In the genomic region with DNA sequence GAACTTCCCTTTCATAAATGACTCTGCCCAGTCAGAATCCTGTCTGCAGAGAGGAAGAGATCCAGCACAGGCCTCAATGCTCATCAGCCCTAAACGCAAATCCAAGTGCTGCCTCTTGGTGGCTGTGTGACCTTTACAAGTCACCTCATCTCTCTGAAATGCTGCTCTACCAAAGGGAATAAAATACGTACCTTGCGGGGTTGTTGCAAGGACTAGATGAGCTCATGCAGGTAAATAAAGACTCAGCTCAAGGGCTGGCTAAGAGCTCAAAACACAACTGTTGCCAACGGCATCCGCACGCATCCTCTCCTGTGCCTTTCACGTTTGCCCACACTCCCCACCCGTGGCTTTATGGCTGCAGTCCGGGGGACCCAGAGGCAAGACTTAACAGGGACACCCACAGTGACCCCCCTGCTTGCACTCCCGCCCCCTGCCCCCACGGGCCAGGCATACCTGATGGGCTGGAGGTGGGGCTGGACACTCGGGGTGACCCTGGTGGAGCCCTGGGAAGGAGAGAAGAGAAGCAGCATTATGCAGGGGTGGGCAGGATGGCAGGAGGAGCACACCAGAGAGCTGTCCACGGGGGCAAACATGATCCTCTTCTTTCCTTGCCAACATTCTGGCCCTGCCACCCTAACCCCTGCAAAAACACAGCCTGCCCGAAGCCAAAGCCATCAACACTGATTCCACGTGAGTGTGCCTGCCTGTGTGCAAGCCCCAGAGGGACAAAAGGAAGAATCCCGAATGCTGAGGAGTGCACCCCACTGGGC, we compare ENCODE assay signal across 1 cellular context.
TF ChIP-seq lines count a peak whose summit lies in the region.

No MANE protein-coding gene starts in this region.

TF ChIP-seq in SK-N-SH, 30 proteins besides CTCF, POLR2A, EP300 and RAD21 (continued from another document):
- TF ChIP-seq, protein P1, sequence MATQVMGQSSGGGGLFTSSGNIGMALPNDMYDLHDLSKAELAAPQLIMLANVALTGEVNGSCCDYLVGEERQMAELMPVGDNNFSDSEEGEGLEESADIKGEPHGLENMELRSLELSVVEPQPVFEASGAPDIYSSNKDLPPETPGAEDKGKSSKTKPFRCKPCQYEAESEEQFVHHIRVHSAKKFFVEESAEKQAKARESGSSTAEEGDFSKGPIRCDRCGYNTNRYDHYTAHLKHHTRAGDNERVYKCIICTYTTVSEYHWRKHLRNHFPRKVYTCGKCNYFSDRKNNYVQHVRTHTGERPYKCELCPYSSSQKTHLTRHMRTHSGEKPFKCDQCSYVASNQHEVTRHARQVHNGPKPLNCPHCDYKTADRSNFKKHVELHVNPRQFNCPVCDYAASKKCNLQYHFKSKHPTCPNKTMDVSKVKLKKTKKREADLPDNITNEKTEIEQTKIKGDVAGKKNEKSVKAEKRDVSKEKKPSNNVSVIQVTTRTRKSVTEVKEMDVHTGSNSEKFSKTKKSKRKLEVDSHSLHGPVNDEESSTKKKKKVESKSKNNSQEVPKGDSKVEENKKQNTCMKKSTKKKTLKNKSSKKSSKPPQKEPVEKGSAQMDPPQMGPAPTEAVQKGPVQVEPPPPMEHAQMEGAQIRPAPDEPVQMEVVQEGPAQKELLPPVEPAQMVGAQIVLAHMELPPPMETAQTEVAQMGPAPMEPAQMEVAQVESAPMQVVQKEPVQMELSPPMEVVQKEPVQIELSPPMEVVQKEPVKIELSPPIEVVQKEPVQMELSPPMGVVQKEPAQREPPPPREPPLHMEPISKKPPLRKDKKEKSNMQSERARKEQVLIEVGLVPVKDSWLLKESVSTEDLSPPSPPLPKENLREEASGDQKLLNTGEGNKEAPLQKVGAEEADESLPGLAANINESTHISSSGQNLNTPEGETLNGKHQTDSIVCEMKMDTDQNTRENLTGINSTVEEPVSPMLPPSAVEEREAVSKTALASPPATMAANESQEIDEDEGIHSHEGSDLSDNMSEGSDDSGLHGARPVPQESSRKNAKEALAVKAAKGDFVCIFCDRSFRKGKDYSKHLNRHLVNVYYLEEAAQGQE (IDR thresholded peaks at IDR 0.05; ENCODE audit: low read depth, low read length): no peak
- no peak for TF ChIP-seq POLR2AphosphoS5 (IDR thresholded peaks at IDR 0.05; ENCODE audit: low read depth, low read length)
- no peak for TF ChIP-seq GATA2 (CRISPR knock-in tag; IDR thresholded peaks at IDR 0.05)
- TF ChIP-seq, protein P2, sequence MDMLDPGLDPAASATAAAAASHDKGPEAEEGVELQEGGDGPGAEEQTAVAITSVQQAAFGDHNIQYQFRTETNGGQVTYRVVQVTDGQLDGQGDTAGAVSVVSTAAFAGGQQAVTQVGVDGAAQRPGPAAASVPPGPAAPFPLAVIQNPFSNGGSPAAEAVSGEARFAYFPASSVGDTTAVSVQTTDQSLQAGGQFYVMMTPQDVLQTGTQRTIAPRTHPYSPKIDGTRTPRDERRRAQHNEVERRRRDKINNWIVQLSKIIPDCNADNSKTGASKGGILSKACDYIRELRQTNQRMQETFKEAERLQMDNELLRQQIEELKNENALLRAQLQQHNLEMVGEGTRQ (IDR thresholded peaks at IDR 0.05; ENCODE audit: borderline replicate concordance, low read depth, low read length): no peak
- TF ChIP-seq RCOR1 (IDR thresholded peaks at IDR 0.05; ENCODE audit: low read length): no peak
- no peak for TF ChIP-seq SMC3 (IDR thresholded peaks at IDR 0.05; ENCODE audit: low read depth, low read length)
- no peak for TF ChIP-seq TAF1 (IDR thresholded peaks at IDR 0.05; ENCODE audit: borderline replicate concordance, low read depth, low read length)
- no peak for TF ChIP-seq MEF2A (IDR thresholded peaks at IDR 0.05; ENCODE audit: borderline replicate concordance, low read depth)
